In the genomic region with DNA sequence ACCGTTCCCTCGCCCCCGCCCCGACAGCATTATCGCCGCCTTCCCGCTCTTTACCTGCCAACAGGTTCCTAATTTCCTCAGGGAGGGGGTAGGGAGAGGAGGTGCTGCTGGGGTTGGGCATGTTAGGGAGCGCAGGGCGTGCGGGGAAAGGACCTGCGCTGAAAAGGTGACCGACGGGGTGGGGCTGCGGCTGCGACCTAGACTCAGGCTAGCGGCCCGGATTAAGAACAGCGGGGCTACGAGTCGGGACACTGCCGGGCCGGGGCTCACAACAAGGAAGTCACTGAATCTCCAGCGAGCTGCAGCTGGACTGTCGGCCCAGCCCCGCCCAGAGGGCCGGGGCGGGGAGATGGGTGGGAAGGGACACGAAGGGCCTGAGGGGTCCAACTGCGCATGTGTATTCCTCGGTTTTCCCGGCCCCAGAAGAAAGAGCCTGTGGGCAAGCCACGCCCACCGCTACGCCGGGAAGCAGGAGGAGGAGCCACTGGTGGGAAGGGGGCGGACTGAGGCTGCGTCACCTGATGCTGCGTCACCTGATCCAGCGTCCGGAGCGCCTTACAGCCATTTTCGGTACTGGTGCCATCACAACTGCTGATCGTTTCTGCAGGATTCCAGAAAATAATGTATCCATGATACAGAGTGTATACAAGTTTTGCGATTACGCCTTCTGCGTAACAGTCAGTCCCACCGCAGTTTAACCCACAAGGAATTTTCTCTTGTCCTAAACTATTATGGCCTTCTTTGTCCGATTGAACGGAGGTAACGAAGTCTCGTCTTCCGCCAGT, we compare ENCODE assay signal across 8 cellular contexts. TPM values are rescaled to one million over a fixed set of nuclear protein-coding genes. Genes with fewer than 3 reads are reported as not detected.
A peak's percentile ranks its signal among the peaks of the same experiment; 100 is the strongest.
DNase-seq lines count a peak whose midpoint lies in the region; ATAC-seq, FAIRE-seq and TF ChIP-seq lines count a peak whose summit lies in the region.

TSS of gene SKAP2 (minus strand) at position 282 of the 785 bp plus-strand sequence. CDS start at position 121, 161 bp downstream.

- H3K27me3 Mint-ChIP-seq in HFFc6 (ENCODE audit: insufficient read depth) = peaks cover 4% of the 10 kb centered on the region

- WGBS in pancreas, 2 donors = 0 to 1% methylated on average over 52 of the region's 52 CpGs

- H3K36me3 ChIP-seq in GM06990 (ENCODE audit: control insufficient read depth, insufficient read depth, low read length) (no peaks in the 10 kb centered on the region), adipocyte (ENCODE audit: control insufficient read depth, insufficient read depth, low read length, severe bottlenecking) (no peaks in the 10 kb centered on the region), pancreas (no peaks in the 10 kb centered on the region), tibial artery (no peaks in the 10 kb centered on the region)

- H3K9me3 Mint-ChIP-seq in HFFc6 = no peaks in the 10 kb centered on the region

- H3K27ac ChIP-seq in pancreas = peak within 1 kb of the TSS; percentile 44 to 85 (median 76)
- H3K27ac ChIP-seq in tibial artery = peak within 1 kb of the TSS; percentile 85 to 86

- peak within 1 kb of the TSS; percentile 96 for H3K4me3 Mint-ChIP-seq in HFFc6

- H3K4me3 ChIP-seq in GM06990 (replicated peaks; ENCODE audit: low read depth, low read length) (peak within 1 kb of the TSS; percentile 81), adipocyte (ENCODE audit: low read length) (peak within 1 kb of the TSS; percentile 97), pancreas (peak within 1 kb of the TSS; percentile 51 to 68 (median 53)), tibial artery (peak within 1 kb of the TSS; percentile 66 to 72)

- peak within 1 kb of the TSS; percentile 93 for H3K27ac Mint-ChIP-seq in HFFc6

- peak; percentile 98 for FAIRE-seq in pancreas (lab: Jason Lieb, UNC)

- intact Hi-C loops in Right ventricle myocardium superior (cut with DNase I) (no loop called here), pancreas (cut with DNase I) (no loop called here), tibial artery (cut with DNase I; ENCODE audit: low total_unique reads) (loop anchor here (5.0 to 10.0 kb wide), 4 partner anchors 293 to 1002 kb away; partner anchors contain the start of gene HOXA7)

- peak within 1 kb of the TSS; percentile 98 for H3K9ac ChIP-seq in adipocyte (ENCODE audit: low read length)

- H3K9me3 ChIP-seq in adipocyte (ENCODE audit: control insufficient read depth, low read length) (no peaks in the 10 kb centered on the region), pancreas (no peaks in the 10 kb centered on the region), tibial artery (no peaks in the 10 kb centered on the region)

- TF ChIP-seq CTCF in GM06990 (IDR thresholded peaks at IDR 0.05; ENCODE audit: insufficient read depth, low read length, poor library complexity, severe bottlenecking) (no peak), HFFc6 (IDR thresholded peaks at IDR 0.05) (no peak), pancreas (IDR thresholded peaks at IDR 0.05) (no peak), tibial artery (IDR thresholded peaks at IDR 0.05) (no peak)

- no peaks in the 10 kb centered on the region for H3K36me3 Mint-ChIP-seq in HFFc6 (ENCODE audit: low read depth)

- H3K4me1 Mint-ChIP-seq in HFFc6 (ENCODE audit: low read depth) = peaks cover 25% of the 10 kb centered on the region

- H3K4me1 ChIP-seq in adipocyte (ENCODE audit: control insufficient read depth, insufficient read depth, low read length) = peaks cover 16% of the 10 kb centered on the region
- H3K4me1 ChIP-seq in pancreas = peaks cover 0 to 4% (median 0%) of the 10 kb centered on the region in 3 donors
- H3K4me1 ChIP-seq in tibial artery = peaks cover 0 to 10% (median 0%) of the 10 kb centered on the region in 4 donors

- ATAC-seq in Right ventricle myocardium superior (ENCODE audit: poor library complexity) = peak; percentile 99
- peak; percentile 95 to 99 (median 98) for ATAC-seq in pancreas

- DNase-seq in GM06990 (ENCODE audit: extremely low read depth, insufficient read length) = peak; percentile 98
- peak; percentile 99 for DNase-seq in HFFc6
- DNase-seq in NCI-H1092 (lab: John Stamatoyannopoulos, UW) = peak; percentile 100
- DNase-seq in SW 1271 (lab: John Stamatoyannopoulos, UW) = peak; percentile 90 to 96
- peak; percentile 100 for DNase-seq in adipocyte (ENCODE audit: low read depth)
- peak; percentile 97 for DNase-seq in Right ventricle myocardium superior
- DNase-seq in pancreas = peak; percentile 98 to 99 (median 99)
- DNase-seq in tibial artery = peak; percentile 97 to 99

- no peaks in the 10 kb centered on the region for H3K27me3 ChIP-seq in GM06990 (replicated peaks; ENCODE audit: control insufficient read depth, insufficient read depth, low read length)
- no peaks in the 10 kb centered on the region for H3K27me3 ChIP-seq in adipocyte (replicated peaks; ENCODE audit: control insufficient read depth, insufficient read depth, low read length)
- H3K27me3 ChIP-seq in pancreas = peaks cover 0 to 19% (median 0%) of the 10 kb centered on the region in 4 donors
- H3K27me3 ChIP-seq in tibial artery = peaks cover 0 to 19% of the 10 kb centered on the region in 2 donors

RNA-seq across cellular contexts. Expression of gene SKAP2, which starts in this region (rescaled TPM):
- total RNA-seq in HFFc6 (2021; fragmentation: NEBNext Ultra II Directional; extraction: Animal tissue kit (Norgen Biotek cat#: 25700)) = 10 to 100 TPM in 2 of 6 experiments, 1 to 10 TPM in 4; 7.2 to 12.3 (median 9.1) TPM
- total RNA-seq in Right ventricle myocardium superior = 5.2 TPM
- total RNA-seq in pancreas = 10 to 100 TPM in 1 of 6 donors, 1 to 10 TPM in 5; 3.7 to 16.3 (median 5.6) TPM
- polyA plus RNA-seq in pancreas = 1 to 10 TPM; 2.9 to 3.0 TPM

Comparison
In these comparisons a context has a peak if more than half of its experiments do, and no peak if none do; other contexts are left out.
1. Peak in every context shown above with its lines: DNase-seq, ATAC-seq, H3K4me3 ChIP-seq and H3K27ac ChIP-seq.